14 cellular contexts compared by ENCODE assay signal in the genomic region with DNA sequence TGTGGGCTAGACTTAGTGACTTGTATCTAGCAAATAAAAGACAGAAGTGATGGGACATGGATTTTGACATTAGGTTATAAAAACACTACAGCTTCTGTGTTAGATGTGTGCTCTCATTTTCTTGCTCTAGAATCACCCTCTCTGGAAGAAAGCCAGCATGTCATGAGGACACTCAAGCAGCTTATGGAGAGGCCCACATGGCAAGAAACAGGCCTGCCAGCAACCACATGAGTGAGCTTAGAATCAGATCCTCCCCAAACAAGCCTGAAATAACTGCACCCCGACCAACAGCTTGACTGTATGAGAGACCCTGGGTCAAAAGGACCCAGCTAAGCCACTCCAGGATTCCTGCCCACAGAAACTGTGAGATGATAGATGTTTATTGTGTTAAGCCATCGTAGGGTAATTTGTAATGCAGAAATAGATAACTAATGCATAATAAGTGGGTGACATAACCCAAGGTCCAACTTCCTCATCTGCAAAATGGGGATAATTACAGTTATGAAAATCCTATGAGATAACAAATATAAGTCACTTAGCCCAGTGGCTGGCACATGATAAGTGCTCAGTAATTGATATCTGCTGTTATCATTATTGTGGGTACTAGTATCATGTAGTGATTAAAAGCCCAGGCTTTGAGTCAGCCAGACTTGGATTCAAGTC.
DNase-seq lines count a peak whose midpoint lies in the region; ATAC-seq and TF ChIP-seq lines count a peak whose summit lies in the region.
"Had no signal": no experiment of that assay in that cellular context is flagged by ENCODE, and none has a peak within 500 bp of the region (broad histone marks: within the 10 kb centered on the region; RNA-seq: fewer than 3 reads in every experiment).

No MANE protein-coding gene starts in this region.

- H3K27me3 ChIP-seq in brain microvascular endothelial cell (replicated peaks) (no peaks in the 10 kb centered on the region), right atrium auricular region (no peaks in the 10 kb centered on the region)

- H3K4me1 ChIP-seq in right atrium auricular region: peaks cover 0 to 16% of the 10 kb centered on the region in 2 donors
- H3K4me1 ChIP-seq: SJSA1 had no signal

- H3K27ac ChIP-seq in brain microvascular endothelial cell (no peak overlapping the region), right atrium auricular region (peak overlapping the region; percentile 62 to 68)
- H3K27ac ChIP-seq: SJSA1 had no signal

- TF ChIP-seq CTCF in brain microvascular endothelial cell (IDR thresholded peaks at IDR 0.05; ENCODE audit: low read depth, low read length, missing control alignments) (no peak), right atrium auricular region (IDR thresholded peaks at IDR 0.05) (no peak), GM10266 (IDR thresholded peaks at IDR 0.05; ENCODE audit: control insufficient read depth, insufficient read depth, low read depth, missing control alignments) (no peak)

- H3K36me3 ChIP-seq in brain microvascular endothelial cell (replicated peaks) (no peaks in the 10 kb centered on the region), right atrium auricular region (peaks cover 10% of the 10 kb centered on the region)
- H3K36me3 ChIP-seq: SJSA1 had no signal

- H3K4me3 ChIP-seq in brain microvascular endothelial cell (ENCODE audit: low read depth, low read length): no peak overlapping the region
- H3K4me3 ChIP-seq in right atrium auricular region: no peak overlapping the region
- H3K4me3 ChIP-seq: SJSA1, skin epidermis had no signal

- intact Hi-C loops in Right ventricle myocardium inferior (cut with DNase I): no loop called here
- intact Hi-C loops in cardiac septum (cut with DNase I): no loop called here

- in situ Hi-C loops in brain microvascular endothelial cell (cut with HindIII; ENCODE audit: low pct_ligation_motif_present, low sequenced_read_pairs): no loop called here

- H3K9me3 ChIP-seq in right atrium auricular region: no peaks in the 10 kb centered on the region
- H3K9me3 ChIP-seq: SJSA1 had no signal

- DNase-seq in Right ventricle myocardium inferior (ENCODE audit: missing footprints) (no peak), cardiac septum (ENCODE audit: low spot score) (no peak), brain microvascular endothelial cell (peak; percentile 22), right atrium auricular region (ENCODE audit: low spot score) (no peak), GM10266 (ENCODE audit: extremely low spot score) (no peak), cortex of kidney (lab: John Stamatoyannopoulos, UW) (no peak), NCI-H510A (lab: John Stamatoyannopoulos, UW) (no peak)
- no peak for DNase-seq in activated CD4-positive, alpha-beta T cell treated with anti-CD3 and anti-CD28 coated beads, Interleukin-2, amount 50 U/mL, for 48 hours
- DNase-seq: mesendoderm, NCI-H1930 had no signal

- ATAC-seq in Right ventricle myocardium inferior: peak; percentile 56
- ATAC-seq: activated CD8-positive, alpha-beta T cell treated with anti-CD3 and anti-CD28 coated beads, Interleukin-2, amount 10 ng/mL, durations not matched to agents 7 days and 5 days; esophagus mucosa had no signal
